21 cellular contexts compared by ENCODE assay signal in the genomic region with DNA sequence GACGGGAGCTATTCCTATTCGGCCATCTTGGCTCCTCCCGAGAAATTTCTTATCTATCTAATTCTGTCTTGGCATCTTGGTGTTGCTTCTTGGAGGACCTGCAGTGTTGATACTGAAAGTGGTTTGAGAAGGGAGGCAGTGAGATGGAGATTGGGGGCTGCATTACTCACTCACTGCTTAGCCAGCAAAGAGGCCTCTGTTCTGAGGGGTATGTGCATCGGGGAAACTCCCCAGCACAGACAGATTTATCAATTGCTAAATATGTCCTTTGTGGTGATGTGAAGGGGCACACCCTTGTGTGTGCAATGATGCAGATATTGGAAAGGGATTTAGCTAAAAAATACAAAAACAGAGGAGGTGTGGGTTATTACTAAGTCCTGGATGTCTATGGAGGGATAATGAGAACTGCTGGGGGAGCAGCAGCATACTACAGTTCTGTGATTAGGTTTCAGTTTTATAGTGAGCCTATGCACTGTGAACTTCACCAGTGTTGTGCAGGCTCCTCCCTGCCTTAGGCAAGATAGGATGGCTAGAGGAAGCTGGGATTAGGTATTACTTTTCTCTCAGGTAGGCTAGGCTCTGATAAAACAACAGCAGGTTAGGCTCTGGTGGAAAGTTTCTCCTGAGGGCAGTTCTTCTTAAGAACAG.
A peak's percentile ranks its signal among the peaks of the same experiment; 100 is the strongest.
DNase-seq lines count a peak whose midpoint lies in the region; ATAC-seq and TF ChIP-seq lines count a peak whose summit lies in the region.
"Had no signal": no experiment of that assay in that cellular context is flagged by ENCODE, and none has a peak within 500 bp of the region (broad histone marks: within the 10 kb centered on the region; RNA-seq: fewer than 3 reads in every experiment).

No MANE protein-coding gene starts in this region.

- H3K4me3 Mint-ChIP-seq in activated naive CD8-positive, alpha-beta T cell treated with anti-CD3 and anti-CD28 coated beads, Interleukin-2, amount 50 U/mL, for 24 hours = no peak overlapping the region
- H3K4me3 Mint-ChIP-seq in activated naive CD8-positive, alpha-beta T cell treated with anti-CD3 and anti-CD28 coated beads for 36 hours = no peak overlapping the region
- peak overlapping the region; percentile 54 for H3K4me3 Mint-ChIP-seq in type B pancreatic cell
- H3K4me3 Mint-ChIP-seq in naive thymus-derived CD8-positive, alpha-beta T cell = peak overlapping the region in 5 of 10 donors; percentile 0 to 65 (median 9)
- H3K4me3 Mint-ChIP-seq: activated CD4-positive, alpha-beta memory T cell treated with anti-CD3 and anti-CD28 coated beads for 36 hours had no signal

- H3K9ac ChIP-seq in iPS-20b (ENCODE audit: low read depth, low read length) = peak overlapping the region; percentile 53

- H3K4me1 Mint-ChIP-seq in activated naive CD8-positive, alpha-beta T cell treated with anti-CD3 and anti-CD28 coated beads, Interleukin-2, amount 50 U/mL, for 24 hours = peaks cover 6% of the 10 kb centered on the region
- H3K4me1 Mint-ChIP-seq in activated naive CD8-positive, alpha-beta T cell treated with anti-CD3 and anti-CD28 coated beads for 36 hours = no peaks in the 10 kb centered on the region
- peaks cover 16% of the 10 kb centered on the region for H3K4me1 Mint-ChIP-seq in type B pancreatic cell (ENCODE audit: unreplicated experiment)
- H3K4me1 Mint-ChIP-seq in naive thymus-derived CD8-positive, alpha-beta T cell = peaks cover 0 to 8% (median 0%) of the 10 kb centered on the region in 4 donors

- H3K27ac ChIP-seq in iPS-20b (ENCODE audit: low read length) = peak overlapping the region; percentile 77
- H3K27ac ChIP-seq: C4-2B, stomach, upper lobe of right lung had no signal

- DNase-seq in activated naive CD8-positive, alpha-beta T cell treated with anti-CD3 and anti-CD28 coated beads, Interleukin-2, amount 50 U/mL, for 24 hours = no peak
- no peak for DNase-seq in activated naive CD8-positive, alpha-beta T cell treated with anti-CD3 and anti-CD28 coated beads for 36 hours
- DNase-seq in NCI-H748 treated with DMSO at 0.1 percent for 48 hours (lab: John Stamatoyannopoulos, UW) (peak; percentile 40), type B pancreatic cell (ENCODE audit: extremely low spot score, unreplicated experiment) (no peak)
- DNase-seq in stimulated activated CD4-positive, alpha-beta T cell treated with anti-CD3 and anti-CD28 coated beads, Interleukin-15, amount 100 ng/mL, for 24 hours = no peak
- DNase-seq in activated CD4-positive, alpha-beta T cell treated with anti-CD3 and anti-CD28 coated beads for 1 hour = no peak
- no peak for DNase-seq in naive thymus-derived CD8-positive, alpha-beta T cell
- DNase-seq: activated CD4-positive, alpha-beta memory T cell treated with anti-CD3 and anti-CD28 coated beads for 36 hours; activated T-cell treated with anti-CD3 and anti-CD28 coated beads, Interleukin-2, amount 50 U/mL, for 48 hours; DMS 273 treated with DMSO at 0.1 percent for 48 hours; foreskin fibroblast; hippocampal formation; KBM-7; midbrain; nucleus accumbens; RPMI8226; stomach; upper lobe of right lung had no signal

- peaks cover 13% of the 10 kb centered on the region; the same call in 1 of the 2 replicates for H3K4me1 ChIP-seq in iPS-20b (ENCODE audit: insufficient read depth, low read length)
- H3K4me1 ChIP-seq: stomach, upper lobe of right lung had no signal

- peak; percentile 43 for ATAC-seq in activated naive CD8-positive, alpha-beta T cell treated with anti-CD3 and anti-CD28 coated beads, Interleukin-2, amount 50 U/mL, for 24 hours
- no peak for ATAC-seq in naive thymus-derived CD8-positive, alpha-beta T cell
- ATAC-seq: activated naive CD4-positive, alpha-beta T cell treated with anti-CD3 and anti-CD28 coated beads, Interleukin-2, amount 50 U/mL, for 72 hours; upper lobe of right lung had no signal

- peaks cover 3% of the 10 kb centered on the region for H3K27me3 Mint-ChIP-seq in activated naive CD8-positive, alpha-beta T cell treated with anti-CD3 and anti-CD28 coated beads, Interleukin-2, amount 50 U/mL, for 24 hours
- no peaks in the 10 kb centered on the region for H3K27me3 Mint-ChIP-seq in activated naive CD8-positive, alpha-beta T cell treated with anti-CD3 and anti-CD28 coated beads for 36 hours
- no peaks in the 10 kb centered on the region for H3K27me3 Mint-ChIP-seq in type B pancreatic cell
- peaks cover 0 to 20% (median 3%) of the 10 kb centered on the region in 5 donors for H3K27me3 Mint-ChIP-seq in naive thymus-derived CD8-positive, alpha-beta T cell
- H3K27me3 Mint-ChIP-seq: activated CD4-positive, alpha-beta memory T cell treated with anti-CD3 and anti-CD28 coated beads for 36 hours had no signal

- no peak overlapping the region for H3K27ac Mint-ChIP-seq in activated naive CD8-positive, alpha-beta T cell treated with anti-CD3 and anti-CD28 coated beads, Interleukin-2, amount 50 U/mL, for 24 hours
- no peak overlapping the region for H3K27ac Mint-ChIP-seq in activated naive CD8-positive, alpha-beta T cell treated with anti-CD3 and anti-CD28 coated beads for 36 hours
- no peak overlapping the region for H3K27ac Mint-ChIP-seq in type B pancreatic cell
- peak overlapping the region in 1 of 10 donors; percentile 67 for H3K27ac Mint-ChIP-seq in naive thymus-derived CD8-positive, alpha-beta T cell
- H3K27ac Mint-ChIP-seq: activated CD4-positive, alpha-beta memory T cell treated with anti-CD3 and anti-CD28 coated beads for 36 hours; activated naive CD4-positive, alpha-beta T cell treated with anti-CD3 and anti-CD28 coated beads, Interleukin-2, amount 50 U/mL, for 72 hours had no signal

- TF ChIP-seq CTCF in type B pancreatic cell (conservative IDR thresholded peaks at IDR 0.05) = no peak

- H3K36me3 ChIP-seq in iPS-20b (ENCODE audit: insufficient read depth, low read depth, low read length) = no peaks in the 10 kb centered on the region
- H3K36me3 ChIP-seq: stomach, upper lobe of right lung had no signal

- H3K36me3 Mint-ChIP-seq in activated naive CD8-positive, alpha-beta T cell treated with anti-CD3 and anti-CD28 coated beads, Interleukin-2, amount 50 U/mL, for 24 hours (ENCODE audit: low read depth) = no peaks in the 10 kb centered on the region
- no peaks in the 10 kb centered on the region for H3K36me3 Mint-ChIP-seq in activated naive CD8-positive, alpha-beta T cell treated with anti-CD3 and anti-CD28 coated beads for 36 hours
- no peaks in the 10 kb centered on the region for H3K36me3 Mint-ChIP-seq in type B pancreatic cell
- no peaks in the 10 kb centered on the region for H3K36me3 Mint-ChIP-seq in naive thymus-derived CD8-positive, alpha-beta T cell
- H3K36me3 Mint-ChIP-seq: activated CD4-positive, alpha-beta memory T cell treated with anti-CD3 and anti-CD28 coated beads for 36 hours; activated naive CD4-positive, alpha-beta T cell treated with anti-CD3 and anti-CD28 coated beads, Interleukin-2, amount 50 U/mL, for 72 hours had no signal

- H3K9me3 Mint-ChIP-seq in activated naive CD8-positive, alpha-beta T cell treated with anti-CD3 and anti-CD28 coated beads, Interleukin-2, amount 50 U/mL, for 24 hours = no peaks in the 10 kb centered on the region
- no peaks in the 10 kb centered on the region for H3K9me3 Mint-ChIP-seq in activated naive CD8-positive, alpha-beta T cell treated with anti-CD3 and anti-CD28 coated beads for 36 hours
- H3K9me3 Mint-ChIP-seq in type B pancreatic cell = no peaks in the 10 kb centered on the region
- H3K9me3 Mint-ChIP-seq in naive thymus-derived CD8-positive, alpha-beta T cell = peaks cover 0 to 2% (median 0%) of the 10 kb centered on the region in 9 donors
- H3K9me3 Mint-ChIP-seq: activated CD4-positive, alpha-beta memory T cell treated with anti-CD3 and anti-CD28 coated beads for 36 hours had no signal

- H3K9me3 ChIP-seq in iPS-20b (ENCODE audit: insufficient read depth, low read depth, low read length) = no peaks in the 10 kb centered on the region
- H3K9me3 ChIP-seq: stomach, upper lobe of right lung had no signal

- POLR2A ChIA-PET in naive thymus-derived CD8-positive, alpha-beta T cell (lab: Charles Lee) = no interaction called here

- no peaks in the 10 kb centered on the region for H3K27me3 ChIP-seq in iPS-20b (ENCODE audit: insufficient read depth, low read length)
- H3K27me3 ChIP-seq: stomach, upper lobe of right lung had no signal

- H3K4me3 ChIP-seq in iPS-20b (ENCODE audit: low read length) = peak overlapping the region; percentile 38
- H3K4me3 ChIP-seq: stomach, upper lobe of right lung had no signal
